Comparison of ENCODE assay signal across 21 cellular contexts in the genomic region with DNA sequence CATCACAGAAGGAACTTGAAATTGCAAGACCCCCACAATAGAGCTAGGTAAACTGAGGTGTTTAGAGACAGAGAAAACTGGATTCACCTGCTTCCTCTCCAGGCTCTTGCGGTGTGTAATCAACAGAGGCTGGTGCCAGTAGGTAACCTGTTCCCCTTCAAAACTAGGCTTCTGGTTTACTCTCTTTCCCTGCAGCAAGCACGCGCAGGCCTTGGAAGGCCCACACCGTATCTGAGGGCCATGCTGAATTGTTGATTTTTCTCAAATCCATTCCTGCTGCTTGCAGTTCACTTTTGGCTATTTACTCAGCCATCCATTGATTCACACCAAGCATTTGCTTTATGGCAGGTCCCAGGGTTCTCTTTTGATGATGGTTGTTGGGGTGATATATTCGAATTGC. TPM values are rescaled to one million over a fixed set of nuclear protein-coding genes. Genes with fewer than 3 reads are reported as not detected.
A peak's percentile ranks its signal among the peaks of the same experiment; 100 is the strongest.
DNase-seq lines count a peak whose midpoint lies in the region; ATAC-seq and TF ChIP-seq lines count a peak whose summit lies in the region.
"Had no signal": no experiment of that assay in that cellular context is flagged by ENCODE, and none has a peak within 500 bp of the region (broad histone marks: within the 10 kb centered on the region; RNA-seq: fewer than 3 reads in every experiment).

No MANE protein-coding gene starts in this region.

- H3K27ac Mint-ChIP-seq in GM23338: no peak overlapping the region
- H3K27ac Mint-ChIP-seq: activated CD4-positive, alpha-beta memory T cell treated with anti-CD3 and anti-CD28 coated beads for 36 hours; activated naive CD8-positive, alpha-beta T cell treated with anti-CD3 and anti-CD28 coated beads for 36 hours; naive B cell; T-cell had no signal

- H3K4me3 ChIP-seq in GM23338 (peak overlapping the region; percentile 68), neural cell (ENCODE audit: low read length) (peak overlapping the region; percentile 64), mucosa of descending colon (no peak overlapping the region)
- H3K4me3 ChIP-seq: BLaER1 treated with 17β-estradiol and CSF1 and Interleukin-3, amounts not matched to agents 10 nM and 100 nM; lung had no signal

- H3K4me1 Mint-ChIP-seq in GM23338: peaks cover 7% of the 10 kb centered on the region; the same call in 1 of the 3 replicates
- H3K4me1 Mint-ChIP-seq: activated naive CD8-positive, alpha-beta T cell treated with anti-CD3 and anti-CD28 coated beads for 36 hours had no signal

- H3K79me2 ChIP-seq in GM23338 (replicated peaks; ENCODE audit: insufficient read depth) (no peaks in the 10 kb centered on the region), neural cell (replicated peaks; ENCODE audit: insufficient read depth, low read length) (no peaks in the 10 kb centered on the region)

- H3K9me3 ChIP-seq in neural cell (ENCODE audit: low read length) (no peaks in the 10 kb centered on the region), mucosa of descending colon (no peaks in the 10 kb centered on the region)

- no peaks in the 10 kb centered on the region for H3K36me3 ChIP-seq in GM23338 (ENCODE audit: insufficient read depth)
- no peaks in the 10 kb centered on the region for H3K36me3 ChIP-seq in neural cell (ENCODE audit: insufficient read depth, low read length)
- no peaks in the 10 kb centered on the region for H3K36me3 ChIP-seq in mucosa of descending colon (ENCODE audit: low read depth)
- H3K36me3 ChIP-seq: BLaER1 treated with 17β-estradiol and CSF1 and Interleukin-3, amounts not matched to agents 10 nM and 100 nM; breast epithelium had no signal

- H4K20me1 ChIP-seq in GM23338 (replicated peaks; ENCODE audit: insufficient read depth): no peaks in the 10 kb centered on the region
- no peaks in the 10 kb centered on the region for H4K20me1 ChIP-seq in neural cell (ENCODE audit: insufficient read depth)
- H4K20me1 ChIP-seq: BLaER1 treated with 17β-estradiol and CSF1 and Interleukin-3, amounts not matched to agents 10 nM and 100 nM had no signal

- H3K27me3 ChIP-seq in GM23338 (ENCODE audit: insufficient read depth) (peaks cover 37% of the 10 kb centered on the region), neural cell (ENCODE audit: insufficient read depth, low read depth, low read length) (peaks cover 19% of the 10 kb centered on the region)
- H3K27me3 ChIP-seq: BLaER1 treated with 17β-estradiol and CSF1 and Interleukin-3, amounts not matched to agents 10 nM and 100 nM; breast epithelium had no signal

- H3F3A ChIP-seq in GM23338 (replicated peaks; ENCODE audit: low read depth) (peaks cover 4% of the 10 kb centered on the region; the same call in 1 of the 2 replicates), neural cell (ENCODE audit: insufficient read depth, low read length, poor library complexity, severe bottlenecking) (no peaks in the 10 kb centered on the region)

- peaks cover 2% of the 10 kb centered on the region; the same call in 1 of the 3 replicates for H3K36me3 Mint-ChIP-seq in GM23338 (ENCODE audit: low read depth)
- H3K36me3 Mint-ChIP-seq: activated CD4-positive, alpha-beta memory T cell treated with anti-CD3 and anti-CD28 coated beads for 36 hours; activated naive CD8-positive, alpha-beta T cell treated with anti-CD3 and anti-CD28 coated beads for 36 hours; T-cell had no signal

- no peaks in the 10 kb centered on the region for H3K9me2 ChIP-seq in GM23338 (ENCODE audit: insufficient read depth)
- no peaks in the 10 kb centered on the region for H3K9me2 ChIP-seq in neural cell (ENCODE audit: insufficient read depth, low read length)

- TF ChIP-seq EP300 in neural cell (conservative IDR thresholded peaks at IDR 0.05; ENCODE audit: poor library complexity, severe bottlenecking): no peak

- no peak for TF ChIP-seq RAD21 in neural cell (conservative IDR thresholded peaks at IDR 0.05)

- peak overlapping the region; percentile 82 for H3K4me3 Mint-ChIP-seq in GM23338

- peak; percentile 2 for DNase-seq in NCI-H146 (lab: John Stamatoyannopoulos, UW)
- no peak for DNase-seq in NCI-H146 treated with DMSO at 0.1 percent for 48 hours (lab: John Stamatoyannopoulos, UW; ENCODE audit: unreplicated experiment)
- DNase-seq in GM23338 (ENCODE audit: low spot score): no peak
- DNase-seq in cerebellum (ENCODE audit: low spot score): peak; percentile 44
- no peak for DNase-seq in iPS-NIHi7 (ENCODE audit: extremely low spot score)
- DNase-seq in NCI-H128 (lab: John Stamatoyannopoulos, UW; ENCODE audit: unreplicated experiment): no peak
- no peak for DNase-seq in mucosa of descending colon
- DNase-seq: activated CD4-positive, alpha-beta memory T cell treated with anti-CD3 and anti-CD28 coated beads for 36 hours; DMS79; naive B cell; NCI-H1436 treated with DMSO at 0.1 percent for 48 hours; stimulated activated CD4-positive, alpha-beta T cell treated with anti-CD3 and anti-CD28 coated beads, Interleukin-4, amount 100 ng/mL, for 4 hours; T-cell had no signal

- H3K27ac ChIP-seq in GM23338 (ENCODE audit: low read depth) (no peak overlapping the region), neural cell (ENCODE audit: low read length) (no peak overlapping the region)
- H3K27ac ChIP-seq: BLaER1 treated with 17β-estradiol and CSF1 and Interleukin-3, amounts not matched to agents 10 nM and 100 nM; breast epithelium had no signal

- peak overlapping the region; percentile 63 for H3K9ac ChIP-seq in neural cell (ENCODE audit: low read length)
- H3K9ac ChIP-seq: BLaER1 treated with 17β-estradiol and CSF1 and Interleukin-3, amounts not matched to agents 10 nM and 100 nM had no signal

- no peak for TF ChIP-seq CTCF in GM23338 (conservative IDR thresholded peaks at IDR 0.05; ENCODE audit: low read depth in 2 of 2)
- no peak for TF ChIP-seq CTCF in neural cell (IDR thresholded peaks at IDR 0.05; ENCODE audit: poor library complexity, severe bottlenecking)
- TF ChIP-seq CTCF in mucosa of descending colon (IDR thresholded peaks at IDR 0.05): no peak

- H3K4me2 ChIP-seq in GM23338 (peak overlapping the region; percentile 83), neural cell (ENCODE audit: low read length) (no peak overlapping the region)
- H3K4me2 ChIP-seq: BLaER1 treated with 17β-estradiol and CSF1 and Interleukin-3, amounts not matched to agents 10 nM and 100 nM had no signal

- ATAC-seq in GM23338 (peak; percentile 15; the same call in 2 of the 3 replicates), mucosa of descending colon (no peak)
- ATAC-seq: Right ventricle myocardium inferior, T-cell had no signal

- H3K9me3 Mint-ChIP-seq in GM23338: peaks cover 11% of the 10 kb centered on the region
- H3K9me3 Mint-ChIP-seq: activated CD4-positive, alpha-beta memory T cell treated with anti-CD3 and anti-CD28 coated beads for 36 hours; activated naive CD8-positive, alpha-beta T cell treated with anti-CD3 and anti-CD28 coated beads for 36 hours had no signal

- H3K27me3 Mint-ChIP-seq in GM23338 (ENCODE audit: insufficient read depth, low read depth, poor library complexity): peaks cover 24% of the 10 kb centered on the region

- intact Hi-C loops in mucosa of descending colon (cut with DNase I, micrococcal nuclease): no loop called here

- 0 out of 2 replicates have a peak, but pooled peaks cover 9% of the 10 kb centered on the region for H3K4me1 ChIP-seq in GM23338 (ENCODE audit: insufficient read depth)
- H3K4me1 ChIP-seq in mucosa of descending colon (ENCODE audit: low read depth): no peaks in the 10 kb centered on the region
- H3K4me1 ChIP-seq: breast epithelium had no signal

- H2AFZ ChIP-seq in GM23338 (peak overlapping the region; percentile 100), neural cell (ENCODE audit: low read depth, low read length) (peak overlapping the region; percentile 52)

TF ChIP-seq in GM23338, 12 proteins besides CTCF, POLR2A, EP300 and RAD21 (continues in another document):
- no peak for TF ChIP-seq JUNB (IDR thresholded peaks at IDR 0.05; ENCODE audit: unreplicated experiment)

TF ChIP-seq in neural cell, 6 proteins besides CTCF, POLR2A, EP300 and RAD21 (continues in another document):
- TF ChIP-seq EZH2 (IDR thresholded peaks at IDR 0.05; ENCODE audit: borderline replicate concordance, insufficient read depth, low read length, poor library complexity, severe bottlenecking): no peak
- no peak for TF ChIP-seq MXI1 (conservative IDR thresholded peaks at IDR 0.05; ENCODE audit: poor library complexity, severe bottlenecking)
- no peak for TF ChIP-seq SMC3 (conservative IDR thresholded peaks at IDR 0.05; ENCODE audit: poor library complexity)
- TF ChIP-seq POLR2AphosphoS5 (IDR thresholded peaks at IDR 0.05): no peak
- TF ChIP-seq TAF1 (IDR thresholded peaks at IDR 0.05; ENCODE audit: low read depth): no peak

RNA-seq across cellular contexts. Expression of a gene that starts 0.7 kb away (rescaled TPM):
- total RNA-seq in GM23338 (2014; rRNA removed; shearing (Covaris generic)): 0.78 and 1.1 TPM in 2 replicates
- 0.37 and 0.54 TPM in 2 replicates for polyA plus RNA-seq in GM23338 (2016; fragmentation: Nextera tagmentation; extraction: Ambion mirVana)
- total RNA-seq in cerebellum: 108 TPM
- polyA plus RNA-seq in neural cell: 20.4 and 24.6 TPM in 2 replicates
- polyA minus RNA-seq in neural cell: 34.3 and 34.8 TPM in 2 replicates
- total RNA-seq in mucosa of descending colon: 1 to 10 TPM in 1 of 3 donors, under 1 TPM in 2; 0.49 to 4.8 (median 0.96) TPM
- total RNA-seq: activated CD4-positive, alpha-beta memory T cell treated with anti-CD3 and anti-CD28 coated beads for 36 hours; activated naive CD8-positive, alpha-beta T cell treated with anti-CD3 and anti-CD28 coated beads for 36 hours; NCI-H460; pulmonary artery endothelial cell had no signal

RNA-seq across cellular contexts. Expression of a gene that starts 48.0 kb away (rescaled TPM):
- 61.3 and 64.1 TPM in 2 replicates for total RNA-seq in GM23338 (2014; rRNA removed; shearing (Covaris generic))
- polyA plus RNA-seq in GM23338 (2016; fragmentation: Nextera tagmentation; extraction: Ambion mirVana): 14.8 and 17.3 TPM in 2 replicates
- total RNA-seq in cerebellum: 72.0 TPM
- 30.2 and 32.1 TPM in 2 replicates for polyA plus RNA-seq in neural cell
- 76.9 and 94.3 TPM in 2 replicates for polyA minus RNA-seq in neural cell
- total RNA-seq in mucosa of descending colon: 10 to 100 TPM; 26.3 to 72.8 (median 33.6) TPM

Comparison
In these comparisons a context has a peak if more than half of its experiments do, and no peak if none do; other contexts are left out.
1. DNase-seq: peak in NCI-H146 (single experiment) and cerebellum (single experiment); none in NCI-H146 treated with DMSO at 0.1 percent for 48 hours (single experiment), GM23338 (single experiment), iPS-NIHi7 (single experiment), NCI-H128 (single experiment) and mucosa of descending colon (0 of 3).
2. RNA of a gene that starts 0.7 kb away (total RNA-seq): 108 TPM in cerebellum (single experiment); 0.78 to 1.1 TPM in GM23338 and 0.49 to 4.8 TPM in mucosa of descending colon; every median in the first group is over 10 times any median in the second.